Comparison of ENCODE assay signal across 8 cellular contexts in genomic region chr2:98608118-98608961, GRCh38. TPM values are rescaled to one million over a fixed set of nuclear protein-coding genes. Genes with fewer than 3 reads are reported as not detected.
DNase-seq lines count a peak whose midpoint lies in the region; ATAC-seq and TF ChIP-seq lines count a peak whose summit lies in the region.

Gene COA5, minus strand, starts transcription at chr2:98608512. Its CDS starts 107 bp downstream, at chr2:98608405.
Gene UNC50, plus strand, starts transcription at chr2:98608589. Its CDS starts 1,171 bp downstream, at chr2:98609760.

- peak within 1 kb of the TSS; percentile 59 for H3K18ac ChIP-seq in IMR-90 (ENCODE audit: low read depth, low read length)

- peak within 1 kb of the TSS; percentile 100 for H2AFZ ChIP-seq in IMR-90 (replicated peaks; ENCODE audit: low read length, poor library complexity)
- H2AFZ ChIP-seq in OCI-LY7 (ENCODE audit: low read length): peak within 1 kb of the TSS; percentile 78; the same call in 1 of the 2 replicates

- ATAC-seq in GM21528 (IDR thresholded peaks at IDR 0.05; ENCODE audit: low FRiP score, unreplicated experiment) (peak; percentile 82), IMR-90 (ENCODE audit: low read depth) (peak; percentile 91)

- H3K4ac ChIP-seq in IMR-90 (ENCODE audit: low read depth, low read length): peak within 1 kb of the TSS; percentile 91

- CTCF ChIA-PET in IMR-90 (lab: Yijun Ruan, JAX): interaction anchor here (0.6 kb wide), 1 partner anchor 174 kb away, joined by 3 read pairs; no protein-coding TSS in a partner anchor
- CTCF ChIA-PET in OCI-LY7 (lab: Charles Lee; ENCODE audit: unreplicated experiment): no interaction called here

- WGBS in IMR-90 (ENCODE audit: extremely low coverage in 2 of 2, insufficient read length in 1 of 2), 2 experiments: 0% methylated on average over 26 of the region's 92 CpGs; no CpG with 5 or more reads in 1 of the 2 experiments

- TF ChIP-seq POLR2A in IMR-90 (IDR thresholded peaks at IDR 0.05; ENCODE audit: low read depth, low read length): peak; percentile 95

- in situ Hi-C loops in IMR-90 (cut with MboI; ENCODE audit: low sequenced_read_pairs): no loop called here

- H3K9me1 ChIP-seq in IMR-90 (ENCODE audit: insufficient read depth, low read length): peaks cover 6% of the 10 kb centered on the region; the same call in 1 of the 2 replicates

- POLR2A ChIA-PET in IMR-90 (lab: Charles Lee; ENCODE audit: unreplicated experiment): no interaction called here
- POLR2A ChIA-PET in OCI-LY7 (lab: Charles Lee): interaction anchor here (0.6 to 1.1 kb wide), 4 partner anchors 9 to 1529 kb away, joined by 3 to 4 read pairs (median 3); no protein-coding TSS in a partner anchor

- H4K20me1 ChIP-seq in IMR-90 (ENCODE audit: insufficient read depth, low read length): peaks cover 8% of the 10 kb centered on the region; the same call in 1 of the 2 replicates
- H4K20me1 ChIP-seq in OCI-LY7 (ENCODE audit: insufficient read depth, low read length): no peaks in the 10 kb centered on the region

- H2BK15ac ChIP-seq in IMR-90 (ENCODE audit: low read depth, low read length): no peak within 1 kb of the TSS

- peak within 1 kb of the TSS; percentile 78 for H2AK5ac ChIP-seq in IMR-90 (ENCODE audit: low read depth, low read length)

- peak within 1 kb of the TSS; percentile 82 for H2BK5ac ChIP-seq in IMR-90 (ENCODE audit: low read depth, low read length, poor library complexity, severe bottlenecking)

- H3K9me2 ChIP-seq in OCI-LY7 (ENCODE audit: insufficient read depth, low read length): no peaks in the 10 kb centered on the region

- H3K9ac ChIP-seq in IMR-90 (ENCODE audit: low read depth, low read length): peak within 1 kb of the TSS; percentile 96

- DNase-seq in DMS 273 (lab: John Stamatoyannopoulos, UW; ENCODE audit: unreplicated experiment): peak; percentile 96
- DNase-seq in IMR-90: peak; percentile 91
- peak; percentile 95 for DNase-seq in OCI-LY7 (ENCODE audit: low spot score)
- peak; percentile 83 for DNase-seq in activated T-cell treated with anti-CD3 and anti-CD28 coated beads for 1 hour (ENCODE audit: low read depth)
- peak; percentile 91 for DNase-seq in epithelial cell of esophagus (ENCODE audit: low read depth)
- peak; percentile 88 for DNase-seq in stimulated activated CD8-positive, alpha-beta memory T cell treated with anti-CD3 and anti-CD28 coated beads, Interleukin-2, amount 100 ng/mL, for 48 hours (ENCODE audit: low read depth in 2 of 2)

- peak within 1 kb of the TSS; percentile 98 for H3K23ac ChIP-seq in IMR-90 (ENCODE audit: low read depth, low read length)

- intact Hi-C loops in IMR-90 (cut with micrococcal nuclease): loop anchor here (2.0 to 10.0 kb wide), 2 partner anchors 164 to 196 kb away; partner anchors contain the start of gene INPP4A
- intact Hi-C loops in OCI-LY7 (cut with micrococcal nuclease; ENCODE audit: unreplicated experiment): loop anchor here (10.0 kb wide), 1 partner anchor 164 kb away; the partner anchor contains the start of gene INPP4A

- TF ChIP-seq RAD21 in IMR-90 (IDR thresholded peaks at IDR 0.05; ENCODE audit: low read length): no peak

- peak within 1 kb of the TSS; percentile 90 for H4K5ac ChIP-seq in IMR-90 (ENCODE audit: low read depth, low read length)

- H4K91ac ChIP-seq in IMR-90 (ENCODE audit: insufficient read depth, low read depth, low read length): peak within 1 kb of the TSS; percentile 95

- H3K27ac ChIP-seq in IMR-90 (ENCODE audit: insufficient read depth, low read length) (peak within 1 kb of the TSS; percentile 96), OCI-LY7 (ENCODE audit: low read depth, low read length, poor library complexity, severe bottlenecking) (peak within 1 kb of the TSS; percentile 68)

- peak within 1 kb of the TSS; percentile 97 for H2AK9ac ChIP-seq in IMR-90 (replicated peaks; ENCODE audit: low read depth, low read length, poor library complexity)

- H3K4me1 ChIP-seq in IMR-90 (ENCODE audit: control insufficient read depth, insufficient read depth, low read length): peaks cover 12% of the 10 kb centered on the region
- peaks cover 31% of the 10 kb centered on the region for H3K4me1 ChIP-seq in OCI-LY7 (ENCODE audit: insufficient read depth, low read length, poor library complexity, severe bottlenecking)
- peaks cover 37% of the 10 kb centered on the region for H3K4me1 ChIP-seq in mononuclear cell (ENCODE audit: insufficient read depth, low read length)

- H3K4me3 ChIP-seq in IMR-90 (ENCODE audit: insufficient read depth, low read depth, low read length): peak within 1 kb of the TSS; percentile 93
- H3K4me3 ChIP-seq in OCI-LY7 (ENCODE audit: low read depth, low read length, poor library complexity, severe bottlenecking): peak within 1 kb of the TSS; percentile 88
- H3K4me3 ChIP-seq in epithelial cell of esophagus (ENCODE audit: low read length): peak within 1 kb of the TSS; percentile 77
- peak within 1 kb of the TSS; percentile 93 for H3K4me3 ChIP-seq in mononuclear cell (ENCODE audit: low read length)

- peaks cover 23% of the 10 kb centered on the region; the same call in 1 of the 2 replicates for H3K79me2 ChIP-seq in OCI-LY7 (ENCODE audit: insufficient read depth, low read depth, low read length)

- H3K56ac ChIP-seq in IMR-90 (ENCODE audit: extremely low read depth, insufficient read depth, low read length): peak within 1 kb of the TSS; percentile 86

- dilution Hi-C loops in IMR-90 (cut with HindIII; ENCODE audit: low sequenced_read_pairs, unreplicated experiment): no loop called here

- peak within 1 kb of the TSS; percentile 41 for H2BK120ac ChIP-seq in IMR-90 (ENCODE audit: low read depth, low read length)

- H3K27me3 ChIP-seq in IMR-90 (ENCODE audit: control insufficient read depth, insufficient read depth, low read length) (no peaks in the 10 kb centered on the region), mononuclear cell (ENCODE audit: insufficient read depth, low read length) (no peaks in the 10 kb centered on the region)

- H3K4me2 ChIP-seq in IMR-90 (ENCODE audit: low read depth, low read length): peak within 1 kb of the TSS; percentile 95
- peak within 1 kb of the TSS; percentile 98 for H3K4me2 ChIP-seq in OCI-LY7 (ENCODE audit: low read length)

- H4K8ac ChIP-seq in IMR-90 (ENCODE audit: low read depth in 2 of 2, low read length in 2 of 2): peak within 1 kb of the TSS; percentile 84 to 99

- peaks cover 55 to 68% of the 10 kb centered on the region in 2 experiments for H3K79me1 ChIP-seq in IMR-90 (ENCODE audit: low read depth in 1 of 2, low read length in 2 of 2)

- TF ChIP-seq CTCF in IMR-90 (conservative IDR thresholded peaks at IDR 0.05; ENCODE audit: low read depth, low read length) (0 out of 2 replicates have a peak, but pooled peaks have one; percentile 5), OCI-LY7 (conservative IDR thresholded peaks at IDR 0.05; ENCODE audit: low read length) (peak; percentile 18), epithelial cell of esophagus (IDR thresholded peaks at IDR 0.05; ENCODE audit: insufficient read depth, low read depth, low read length, missing control alignments) (no peak)

- H3K36me3 ChIP-seq in IMR-90 (ENCODE audit: control insufficient read depth, insufficient read depth, low read length): peaks cover 12% of the 10 kb centered on the region
- peaks cover 25% of the 10 kb centered on the region; the same call in 1 of the 2 replicates for H3K36me3 ChIP-seq in OCI-LY7 (ENCODE audit: insufficient read depth, low read length)

- BruUV-seq in IMR-90 (replicated peaks; lab: Mats Ljungman, UMichigan) (no TSS peak), OCI-LY7 (replicated peaks; lab: Mats Ljungman, UMichigan) (no TSS peak)

- no peak within 1 kb of the TSS for H2BK20ac ChIP-seq in IMR-90 (ENCODE audit: low read depth, low read length)

- H3K14ac ChIP-seq in IMR-90 (replicated peaks; ENCODE audit: low read depth, low read length): peak within 1 kb of the TSS; percentile 99

- H3K9me3 ChIP-seq in IMR-90 (ENCODE audit: control insufficient read depth, insufficient read depth, low read length): no peaks in the 10 kb centered on the region
- H3K9me3 ChIP-seq in OCI-LY7 (ENCODE audit: low read length): no peaks in the 10 kb centered on the region
- H3K9me3 ChIP-seq in mononuclear cell (ENCODE audit: low read depth, low read length): no peaks in the 10 kb centered on the region

TF ChIP-seq in IMR-90, 13 proteins besides CTCF, POLR2A, EP300 and RAD21:
- TF ChIP-seq SMC3 (IDR thresholded peaks at IDR 0.05; ENCODE audit: low read depth, low read length) (no peak), NFE2L2 (IDR thresholded peaks at IDR 0.05; ENCODE audit: low read depth, low read length) (peak; percentile 36; the same call in 1 of the 2 replicates), CHD1 (IDR thresholded peaks at IDR 0.05; ENCODE audit: low read depth, low read length) (no peak; the same call in 1 of the 2 replicates), MAZ (IDR thresholded peaks at IDR 0.05; ENCODE audit: borderline replicate concordance, low read depth, low read length) (0 out of 2 replicates have a peak, but pooled peaks have one; percentile 56), RCOR1 (IDR thresholded peaks at IDR 0.05; ENCODE audit: insufficient replicate concordance, low read length) (peak; percentile 11), MXI1 (IDR thresholded peaks at IDR 0.05; ENCODE audit: borderline replicate concordance, low read depth, low read length) (0 out of 2 replicates have a peak, but pooled peaks have one; percentile 32)

RNA-seq across cellular contexts. Expression of gene COA5, which starts in this region (rescaled TPM):
- 8.4 and 16.4 TPM in 2 replicates for total RNA-seq in IMR-90 (2012; rRNA removed)
- polyA plus RNA-seq in IMR-90 (2012; rRNA removed): 10.1 and 14.2 TPM in 2 replicates
- 7.7 and 10.4 TPM in 2 replicates for polyA plus RNA-seq in IMR-90 (2012; cell fraction: cytosol; rRNA removed)
- polyA plus RNA-seq in IMR-90 (2012; cell fraction: nucleus; rRNA removed; ENCODE audit: low replicate concordance): 3.6 and 26.9 TPM in 2 replicates
- total RNA-seq in OCI-LY7 (2014; rRNA removed; shearing (Covaris generic)): 40.0 and 50.1 TPM in 2 replicates
- total RNA-seq in OCI-LY7 (2022): 32.8 and 33.6 TPM in 2 replicates
- total RNA-seq in mononuclear cell: 18.6 TPM

RNA-seq across cellular contexts. Expression of gene UNC50, which starts in this region (rescaled TPM):
- total RNA-seq in IMR-90 (2012; rRNA removed): 18.3 and 40.3 TPM in 2 replicates
- 29.5 and 34.1 TPM in 2 replicates for polyA plus RNA-seq in IMR-90 (2012; rRNA removed)
- polyA plus RNA-seq in IMR-90 (2012; cell fraction: cytosol; rRNA removed): 12.0 and 13.8 TPM in 2 replicates
- 12.8 and 48.5 TPM in 2 replicates for polyA plus RNA-seq in IMR-90 (2012; cell fraction: nucleus; rRNA removed; ENCODE audit: low replicate concordance)
- 19.2 and 24.4 TPM in 2 replicates for total RNA-seq in OCI-LY7 (2014; rRNA removed; shearing (Covaris generic))
- total RNA-seq in OCI-LY7 (2022): 33.3 and 33.7 TPM in 2 replicates
- 13.7 TPM for total RNA-seq in mononuclear cell

Comparison
In these comparisons a context has a peak if more than half of its experiments do, and no peak if none do; other contexts are left out.
1. Peak in every context shown above with its lines: DNase-seq, ATAC-seq, H3K4me3 ChIP-seq and H3K27ac ChIP-seq.